Comparison of ENCODE assay signal across 16 cellular contexts in genomic region chr13:97334690-97335089, GRCh38.
DNase-seq lines count a peak whose midpoint lies in the region; ATAC-seq and TF ChIP-seq lines count a peak whose summit lies in the region.
"Had no signal": no experiment of that assay in that cellular context is flagged by ENCODE, and none has a peak within 500 bp of the region (broad histone marks: within the 10 kb centered on the region; RNA-seq: fewer than 3 reads in every experiment).

No MANE protein-coding gene starts in this region.

- TF ChIP-seq RAD21 in HCT116 (IDR thresholded peaks at IDR 0.05; ENCODE audit: low read depth), result no peak

- H3K36me3 ChIP-seq in HCT116 (ENCODE audit: control insufficient read depth in 1 of 2, insufficient read depth in 2 of 2, low read length in 2 of 2), result peaks cover 2 to 3% of the 10 kb centered on the region in 2 experiments; a peak in 1 of 4 replicates
- H3K36me3 ChIP-seq in ascending aorta, result peaks cover 0 to 7% of the 10 kb centered on the region in 2 donors
- H3K36me3 ChIP-seq in stomach smooth muscle (ENCODE audit: control insufficient read depth in 2 of 2, insufficient read depth in 2 of 2, low read length in 2 of 2), result peaks cover 3 to 12% of the 10 kb centered on the region in 2 donors

- H3K9me2 ChIP-seq in HCT116 (ENCODE audit: insufficient read depth), result no peaks in the 10 kb centered on the region

- H3K4me1 ChIP-seq in HCT116 (ENCODE audit: control insufficient read depth in 1 of 2, insufficient read depth in 2 of 2, low read length in 2 of 2), result no peaks in the 10 kb centered on the region; a peak in 1 of 4 replicates
- H3K4me1 ChIP-seq in ascending aorta, result peaks cover 0 to 34% of the 10 kb centered on the region in 2 donors
- H3K4me1 ChIP-seq in foreskin keratinocyte, result peaks cover 7% of the 10 kb centered on the region
- H3K4me1 ChIP-seq in stomach smooth muscle (ENCODE audit: control insufficient read depth, insufficient read depth, low read length), result peaks cover 31% of the 10 kb centered on the region
- H3K4me1 ChIP-seq: Caco-2 had no signal

- no peak overlapping the region for H3K4me2 ChIP-seq in HCT116 (ENCODE audit: low read length)

- H3K9me3 ChIP-seq in HCT116 (ENCODE audit: control insufficient read depth in 1 of 2, insufficient read depth in 1 of 2, low read depth in 1 of 2, low read length in 2 of 2) (no peaks in the 10 kb centered on the region), ascending aorta (no peaks in the 10 kb centered on the region), stomach smooth muscle (ENCODE audit: control insufficient read depth in 2 of 2, low read length in 2 of 2) (no peaks in the 10 kb centered on the region)
- H3K9me3 ChIP-seq: Caco-2 had no signal

- TF ChIP-seq CTCF in HCT116 (IDR thresholded peaks at IDR 0.05 in 2 of 3, conservative IDR thresholded peaks at IDR 0.05 in 1 of 3; ENCODE audit: borderline replicate concordance in 1 of 3, insufficient read depth in 1 of 3, low read depth in 2 of 3, low read length in 2 of 3), result no peak
- no peak for TF ChIP-seq CTCF in ascending aorta (IDR thresholded peaks at IDR 0.05)
- TF ChIP-seq CTCF in foreskin keratinocyte (conservative IDR thresholded peaks at IDR 0.05), result no peak

- H3K4me3 ChIP-seq in HCT116 (replicated peaks in 1 of 2; ENCODE audit: low read depth in 1 of 2, low read length in 2 of 2) (no peak overlapping the region), ascending aorta (no peak overlapping the region), stomach smooth muscle (ENCODE audit: low read length in 2 of 2) (no peak overlapping the region)

- H3K27me3 ChIP-seq in HCT116 (ENCODE audit: insufficient read depth, low read length) (no peaks in the 10 kb centered on the region), ascending aorta (no peaks in the 10 kb centered on the region), foreskin keratinocyte (no peaks in the 10 kb centered on the region), stomach smooth muscle (ENCODE audit: control insufficient read depth in 1 of 2, insufficient read depth in 2 of 2, low read length in 2 of 2) (no peaks in the 10 kb centered on the region)

- ATAC-seq in HCT116, result no peak
- no peak for ATAC-seq in foreskin keratinocyte

- TF ChIP-seq POLR2A in HCT116 (IDR thresholded peaks at IDR 0.05; ENCODE audit: borderline replicate concordance, extremely low read depth, insufficient read depth, insufficient read length), result no peak

- intact Hi-C loops in HCT116 (cut with micrococcal nuclease), result no loop called here
- intact Hi-C loops in ascending aorta (cut with DNase I), result loop anchor here (5.0 kb wide), 2 partner anchors 37 to 643 kb away; no protein-coding TSS in a partner anchor

- DNase-seq in HCT116 (ENCODE audit: low read depth, low spot score) (no peak), ascending aorta (ENCODE audit: low spot score in 2 of 2) (no peak), foreskin keratinocyte (no peak), NCI-H774 (lab: John Stamatoyannopoulos, UW) (no peak)
- DNase-seq in stimulated activated CD4-positive, alpha-beta T cell treated with anti-CD3 and anti-CD28 coated beads, Interleukin-2, amount 100 ng/mL, for 48 hours, result no peak
- no peak for DNase-seq in activated CD4-positive, CD25-positive, alpha-beta regulatory T cell treated with anti-CD3 and anti-CD28 coated beads, Interleukin-2, amount 50 U/mL, for 72 hours
- DNase-seq: AML-193; Caco-2; NCI-H1436 treated with DMSO at 0.1 percent for 48 hours; NCI-H2081 treated with DMSO at 0.1 percent for 48 hours; NCI-H2227 treated with DMSO at 0.1 percent for 48 hours; NCI-H526 treated with DMSO at 0.1 percent for 48 hours; NK-92 treated with Interleukin-12 subunit alpha and Interleukin-12 subunit beta, amount 100 ng/mL, for 24 hours; OCI-M1 had no signal

- H3K9ac ChIP-seq in HCT116 (ENCODE audit: low read length) (no peak overlapping the region), stomach smooth muscle (ENCODE audit: low read length in 2 of 2) (peak overlapping the region; percentile 12 to 29)

- BruUV-seq in HCT116 (replicated peaks; lab: Mats Ljungman, UMichigan), result TSS peak; percentile 25

- H3K27ac ChIP-seq in HCT116 (ENCODE audit: low read depth, low read length), result no peak overlapping the region
- H3K27ac ChIP-seq in ascending aorta, result peak overlapping the region; percentile 78 to 80
- peak overlapping the region; percentile 21 for H3K27ac ChIP-seq in foreskin keratinocyte
- no peak overlapping the region for H3K27ac ChIP-seq in stomach smooth muscle (ENCODE audit: low read length)
- H3K27ac ChIP-seq: RWPE1 had no signal

- H3K79me2 ChIP-seq in HCT116 (ENCODE audit: insufficient read depth, low read length), result 0 out of 2 replicates have a peak, but pooled peaks cover 4% of the 10 kb centered on the region

- RAD21 ChIA-PET in HCT116 (lab: Charles Lee; ENCODE audit: low non-redundant PET in 1 of 2, low total read pairs in 2 of 2, uncharacterized antibody in 2 of 2, unreplicated experiment in 2 of 2), result no interaction called here

- POLR2A ChIA-PET in HCT116 (lab: Charles Lee), result no interaction called here

- no peak overlapping the region for H2AFZ ChIP-seq in HCT116 (ENCODE audit: low read depth, low read length, poor library complexity, severe bottlenecking)

- H4K20me1 ChIP-seq in HCT116 (ENCODE audit: insufficient read depth), result no peaks in the 10 kb centered on the region

- CTCF ChIA-PET in HCT116 (lab: Charles Lee), result no interaction called here

TF ChIP-seq in HCT116, 20 proteins besides CTCF, POLR2A, EP300 and RAD21:
- no peak for TF ChIP-seq EZH2phosphoT487 (IDR thresholded peaks at IDR 0.05; ENCODE audit: borderline replicate concordance)
- TF ChIP-seq EGR1 (IDR thresholded peaks at IDR 0.05; ENCODE audit: low read depth), result no peak
- no peak for TF ChIP-seq SRF (IDR thresholded peaks at IDR 0.05; ENCODE audit: low read depth)
- no peak for TF ChIP-seq JUND (IDR thresholded peaks at IDR 0.05)
- no peak for TF ChIP-seq ELF1 (IDR thresholded peaks at IDR 0.05; ENCODE audit: borderline replicate concordance, low read depth)
- no peak for TF ChIP-seq ZBTB33 (IDR thresholded peaks at IDR 0.05; ENCODE audit: extremely low read depth, insufficient replicate concordance, low read length)
- TF ChIP-seq CEBPB (IDR thresholded peaks at IDR 0.05; ENCODE audit: low read depth), result no peak

Comparison
In these comparisons a context has a peak if more than half of its experiments do, and no peak if none do; other contexts are left out.
1. H3K27ac ChIP-seq: peak in ascending aorta (2 of 2) and foreskin keratinocyte (single experiment); none in HCT116 (single experiment) and stomach smooth muscle (single experiment).